8 cellular contexts compared by ENCODE assay signal in genomic region chr1:20194770-20195463, GRCh38. TPM values are rescaled to one million over a fixed set of nuclear protein-coding genes. Genes with fewer than 3 reads are reported as not detected.
DNase-seq lines count a peak whose midpoint lies in the region; ATAC-seq and TF ChIP-seq lines count a peak whose summit lies in the region.

No MANE protein-coding gene starts in this region.

- H3K4me3 ChIP-seq in AG10803 (ENCODE audit: low read length) (no peak overlapping the region), HAP-1 (no peak overlapping the region), PC-3 (ENCODE audit: low read length) (no peak overlapping the region), fibroblast of pulmonary artery (replicated peaks; ENCODE audit: low read depth, low read length) (no peak overlapping the region), tibial artery (no peak overlapping the region)

- no peaks in the 10 kb centered on the region for H3K9me2 ChIP-seq in PC-3 (replicated peaks; ENCODE audit: low read length)

- H3K4me2 ChIP-seq in PC-3 (ENCODE audit: low read length), result peak overlapping the region; percentile 59

- TF ChIP-seq CTCF in AG10803 (conservative IDR thresholded peaks at IDR 0.05; ENCODE audit: low read length) (peak; percentile 94), PC-3 (conservative IDR thresholded peaks at IDR 0.05; ENCODE audit: low read depth, low read length) (peak; percentile 94), fibroblast of pulmonary artery (IDR thresholded peaks at IDR 0.05; ENCODE audit: low read length, missing control alignments) (peak; percentile 97), tibial artery (IDR thresholded peaks at IDR 0.05) (peak; percentile 50 to 57)

- DNase-seq in AG10803 (ENCODE audit: low read depth) (peak; percentile 45), HAP-1 (ENCODE audit: low spot score in 2 of 2) (peak; percentile 40 to 76), PC-3 (peak; percentile 77), activated T-helper 1 cell treated with Interleukin-2 at 50 U/mL for 16 hours (ENCODE audit: low read depth) (peak; percentile 50), fibroblast of pulmonary artery (ENCODE audit: low read depth) (peak; percentile 60), occipital lobe (lab: John Stamatoyannopoulos, UW) (peak; percentile 41), tibial artery (peak in 1 of 2 donors; percentile 65)

- H4K20me1 ChIP-seq in PC-3 (ENCODE audit: low read length), result no peaks in the 10 kb centered on the region

- no peaks in the 10 kb centered on the region for H3K9me3 ChIP-seq in HAP-1
- H3K9me3 ChIP-seq in PC-3 (ENCODE audit: low read length), result no peaks in the 10 kb centered on the region
- H3K9me3 ChIP-seq in tibial artery, result no peaks in the 10 kb centered on the region

- H3K27me3 ChIP-seq in HAP-1 (ENCODE audit: low read depth) (peaks cover 24% of the 10 kb centered on the region), PC-3 (ENCODE audit: low read length) (no peaks in the 10 kb centered on the region), tibial artery (peaks cover 0 to 60% of the 10 kb centered on the region in 2 donors)

- peak overlapping the region; percentile 63 for H2AFZ ChIP-seq in PC-3 (ENCODE audit: low read length)

- no peaks in the 10 kb centered on the region for H3K79me2 ChIP-seq in PC-3 (ENCODE audit: low read length)

- POLR2A ChIA-PET in PC-3 (lab: Charles Lee; ENCODE audit: unreplicated experiment), result interaction anchor here (0.7 kb wide), 1 partner anchor 313 kb away, joined by 5 read pairs; the partner anchor contains the start of gene OTUD3

- H3K4me1 ChIP-seq in HAP-1 (no peaks in the 10 kb centered on the region), PC-3 (ENCODE audit: insufficient read depth, low read length) (peaks cover 46% of the 10 kb centered on the region), tibial artery (no peaks in the 10 kb centered on the region)

- no peaks in the 10 kb centered on the region for H3K36me3 ChIP-seq in HAP-1 (replicated peaks)
- H3K36me3 ChIP-seq in PC-3 (ENCODE audit: low read depth, low read length), result no peaks in the 10 kb centered on the region
- H3K36me3 ChIP-seq in tibial artery, result no peaks in the 10 kb centered on the region

- H3K27ac ChIP-seq in PC-3 (ENCODE audit: low read length) (peak overlapping the region; percentile 65), tibial artery (no peak overlapping the region)

- CTCF ChIA-PET in PC-3 (lab: Charles Lee), result no interaction called here

- ATAC-seq in PC-3 (peak; percentile 17), GM21717 (IDR thresholded peaks at IDR 0.05; ENCODE audit: unreplicated experiment) (no peak)

- intact Hi-C loops in PC-3 (cut with micrococcal nuclease), result loop anchor here (1.0 kb wide), 2 partner anchors 29 to 94 kb away; no protein-coding TSS in a partner anchor
- intact Hi-C loops in tibial artery (cut with DNase I; ENCODE audit: low total_unique reads), result no loop called here

- no peak overlapping the region for H3K9ac ChIP-seq in PC-3 (ENCODE audit: low read length)

- TSS peak; percentile 44 for BruUV-seq in PC-3 (replicated peaks; lab: Mats Ljungman, UMichigan)

- no peaks in the 10 kb centered on the region for H3F3A ChIP-seq in PC-3 (ENCODE audit: low read length, unreplicated experiment)

- in situ Hi-C loops in HAP-1 (cut with MboI; ENCODE audit: low sequenced_read_pairs), result no loop called here

RNA-seq across cellular contexts. Expression of gene PLA2G2C, which starts 8.6 kb away (rescaled TPM):
- total RNA-seq in PC-3 (2014; rRNA removed) (0.12 TPM in 1 of 2 replicates, not detected in the other), occipital lobe (not detected)

RNA-seq across cellular contexts. Expression of gene UBXN10, which starts 9.0 kb away (rescaled TPM):
- total RNA-seq in PC-3 (2014; rRNA removed), result 0.12 TPM in 1 of 2 replicates, not detected in the other
- total RNA-seq in occipital lobe, result 1.6 TPM

RNA-seq across cellular contexts. Expression of gene PLA2G2F, which starts 55.8 kb away (rescaled TPM):
- 0.18 TPM in 1 of 2 replicates, not detected in the other for total RNA-seq in PC-3 (2014; rRNA removed)
- total RNA-seq in occipital lobe, result not detected
